In genomic region chr19:46784262-46785053, GRCh38 we compare ENCODE assay signal across 8 cellular contexts. TPM values are rescaled to one million over a fixed set of nuclear protein-coding genes. Genes with fewer than 3 reads are reported as not detected.
A peak's percentile ranks its signal among the peaks of the same experiment; 100 is the strongest.
DNase-seq lines count a peak whose midpoint lies in the region; ATAC-seq, FAIRE-seq and TF ChIP-seq lines count a peak whose summit lies in the region.

No MANE protein-coding gene starts in this region.

- TF ChIP-seq CTCF in AG10803 (conservative IDR thresholded peaks at IDR 0.05; ENCODE audit: low read length) (peak; percentile 28), brain (conservative IDR thresholded peaks at IDR 0.05) (peak in 1 of 2 experiments; percentile 59), keratinocyte (optimal IDR thresholded peaks at IDR 0.05 in 1 of 3, IDR thresholded peaks at IDR 0.05 in 1 of 3, conservative IDR thresholded peaks at IDR 0.05 in 1 of 3; ENCODE audit: extremely low read depth in 1 of 3, insufficient read depth in 2 of 3, low read length in 3 of 3) (peak; percentile 21 to 31 (median 22))

- H3K27me3 ChIP-seq in keratinocyte (ENCODE audit: control insufficient read depth, extremely low read depth, insufficient read depth, low read length): no peaks in the 10 kb centered on the region

- peak; percentile 51 for FAIRE-seq in keratinocyte (lab: Jason Lieb, UNC)

- peaks cover 25% of the 10 kb centered on the region for H3K4me1 ChIP-seq in keratinocyte (ENCODE audit: control insufficient read depth, extremely low read depth, insufficient read depth, low read length)

- peak; percentile 29 for ATAC-seq in GM18520 (IDR thresholded peaks at IDR 0.05; ENCODE audit: unreplicated experiment)
- no peak for ATAC-seq in GM18868 (IDR thresholded peaks at IDR 0.05; ENCODE audit: unreplicated experiment)

- peak overlapping the region; percentile 75 to 95 (median 94) for H3K4me3 Mint-ChIP-seq in brain

- no peak overlapping the region for H2AFZ ChIP-seq in keratinocyte (ENCODE audit: control insufficient read depth, low read length)

- dilution Hi-C loops in keratinocyte (cut with MboI; ENCODE audit: extremely low pct_ligation_motif_present, low sequenced_read_pairs): no loop called here

- peak overlapping the region; percentile 95 for H3K27ac ChIP-seq in keratinocyte (ENCODE audit: control insufficient read depth, insufficient read depth, low read length)

- peak overlapping the region in 4 of 5 experiments; percentile 85 to 94 (median 89) for H3K27ac Mint-ChIP-seq in brain

- H3K4me1 Mint-ChIP-seq in brain: peaks cover 55% of the 10 kb centered on the region

- peaks cover 39% of the 10 kb centered on the region for H3K36me3 Mint-ChIP-seq in brain

- no peaks in the 10 kb centered on the region for H3K9me3 ChIP-seq in keratinocyte (ENCODE audit: control insufficient read depth, low read depth, low read length)

- H3K27me3 Mint-ChIP-seq in brain: peaks cover 17% of the 10 kb centered on the region

- H3K36me3 ChIP-seq in keratinocyte (ENCODE audit: control insufficient read depth in 2 of 2, extremely low read depth in 1 of 2, insufficient read depth in 2 of 2, low read length in 2 of 2): peaks cover 16 to 45% of the 10 kb centered on the region in 2 experiments

- DNase-seq in AG10803 (ENCODE audit: low read depth) (peak; percentile 98), M059J (ENCODE audit: low read depth) (peak; percentile 97), T-helper 2 cell (peak in 3 of 5 experiments; percentile 12 to 86 (median 52)), keratinocyte (ENCODE audit: low read depth, low spot score) (peak; percentile 96)
- peak; percentile 66 for DNase-seq in stimulated activated CD4-positive, alpha-beta T cell treated with anti-CD3 and anti-CD28 coated beads, Interleukin-4, amount 100 ng/mL, for 1 hour

- H3K4me2 ChIP-seq in keratinocyte (ENCODE audit: control insufficient read depth, extremely low read depth, insufficient read depth, low read depth, low read length): peak overlapping the region; percentile 87

- no peaks in the 10 kb centered on the region for H3K9me1 ChIP-seq in keratinocyte (ENCODE audit: control insufficient read depth, extremely low read depth, insufficient read depth, low read length)

- peaks cover 76% of the 10 kb centered on the region for H3K79me2 ChIP-seq in keratinocyte (ENCODE audit: control insufficient read depth, insufficient read depth, low read length)

- H3K9me3 Mint-ChIP-seq in brain: peaks cover 0 to 2% (median 0%) of the 10 kb centered on the region in 5 experiments

- H3K9ac ChIP-seq in keratinocyte (ENCODE audit: control insufficient read depth, extremely low read depth, insufficient read depth, low read length): peak overlapping the region; percentile 93

- H3K4me3 ChIP-seq in AG10803 (ENCODE audit: low read length) (peak overlapping the region; percentile 78), keratinocyte (ENCODE audit: control insufficient read depth in 2 of 3, extremely low read depth in 1 of 3, insufficient read depth in 2 of 3, low read depth in 1 of 3, low read length in 3 of 3) (peak overlapping the region; percentile 92 to 99 (median 92))

- peaks cover 2% of the 10 kb centered on the region for H4K20me1 ChIP-seq in keratinocyte (ENCODE audit: control insufficient read depth, extremely low read depth, insufficient read depth, low read length)

RNA-seq across cellular contexts. Expression of gene SLC1A5, which starts 3.9 kb away (rescaled TPM):
- 89.0 and 173 TPM in 2 replicates for total RNA-seq in M059J (2014; rRNA removed; shearing (Covaris generic))
- 175 TPM for polyA plus RNA-seq in brain (ENCODE audit: insufficient read depth, low read depth, low replicate concordance)
- polyA plus RNA-seq in keratinocyte: 74.8 to 137 TPM (median 90.4 TPM) in 3 replicates
- polyA plus RNA-seq in keratinocyte (2011; ENCODE audit: low read depth): 101 TPM
- 53.8 and 70.9 TPM in 2 replicates for polyA plus RNA-seq in keratinocyte (2011; cell fraction: cytosol; rRNA removed)
- 182 and 206 TPM in 2 replicates for polyA plus RNA-seq in keratinocyte (2011; cell fraction: nucleus; rRNA removed)
- 158 and 196 TPM in 2 replicates for polyA plus RNA-seq in keratinocyte (2012; ENCODE audit: low replicate concordance)
- 111 to 343 TPM (median 153 TPM) in 3 replicates for polyA minus RNA-seq in keratinocyte
- polyA minus RNA-seq in keratinocyte (2011; cell fraction: cytosol; rRNA and poly(A)+ RNA removed): 98.0 TPM
- polyA minus RNA-seq in keratinocyte (2011; cell fraction: nucleus; rRNA and poly(A)+ RNA removed): 134 and 156 TPM in 2 replicates

RNA-seq across cellular contexts. Expression of gene STRN4, which starts 38.2 kb away (rescaled TPM):
- 44.7 and 78.1 TPM in 2 replicates for total RNA-seq in M059J (2014; rRNA removed; shearing (Covaris generic))
- polyA plus RNA-seq in brain (ENCODE audit: insufficient read depth, low read depth, low replicate concordance): 104 TPM
- 37.3 to 57.0 TPM (median 45.8 TPM) in 3 replicates for polyA plus RNA-seq in keratinocyte
- 59.7 TPM for polyA plus RNA-seq in keratinocyte (2011; ENCODE audit: low read depth)
- 42.0 and 88.9 TPM in 2 replicates for polyA plus RNA-seq in keratinocyte (2011; cell fraction: cytosol; rRNA removed)
- 69.4 and 94.0 TPM in 2 replicates for polyA plus RNA-seq in keratinocyte (2011; cell fraction: nucleus; rRNA removed)
- polyA plus RNA-seq in keratinocyte (2012; ENCODE audit: low replicate concordance): 36.7 and 55.0 TPM in 2 replicates
- 55.6 to 205 TPM (median 59.7 TPM) in 3 replicates for polyA minus RNA-seq in keratinocyte
- 84.6 TPM for polyA minus RNA-seq in keratinocyte (2011; cell fraction: cytosol; rRNA and poly(A)+ RNA removed)
- polyA minus RNA-seq in keratinocyte (2011; cell fraction: nucleus; rRNA and poly(A)+ RNA removed): 47.5 and 53.7 TPM in 2 replicates

RNA-seq across cellular contexts. Expression of gene FKRP, which starts 38.6 kb away (rescaled TPM):
- total RNA-seq in M059J (2014; rRNA removed; shearing (Covaris generic)): 13.1 and 28.4 TPM in 2 replicates
- polyA plus RNA-seq in brain (ENCODE audit: insufficient read depth, low read depth, low replicate concordance): 9.0 TPM
- 6.1 to 12.6 TPM (median 6.1 TPM) in 3 replicates for polyA plus RNA-seq in keratinocyte
- 1.1 TPM for polyA plus RNA-seq in keratinocyte (2011; ENCODE audit: low read depth)
- 4.2 TPM in 2 replicates for polyA plus RNA-seq in keratinocyte (2011; cell fraction: cytosol; rRNA removed)
- polyA plus RNA-seq in keratinocyte (2011; cell fraction: nucleus; rRNA removed): 24.1 and 28.5 TPM in 2 replicates
- 7.8 and 13.2 TPM in 2 replicates for polyA plus RNA-seq in keratinocyte (2012; ENCODE audit: low replicate concordance)
- 2.8 to 6.7 TPM (median 5.3 TPM) in 3 replicates for polyA minus RNA-seq in keratinocyte
- 3.6 TPM for polyA minus RNA-seq in keratinocyte (2011; cell fraction: cytosol; rRNA and poly(A)+ RNA removed)
- polyA minus RNA-seq in keratinocyte (2011; cell fraction: nucleus; rRNA and poly(A)+ RNA removed): 9.9 and 19.3 TPM in 2 replicates
